Comparison of ENCODE assay signal across 20 cellular contexts in genomic region chr17:30996481-30996880, GRCh38.
"Had no signal": no experiment of that assay in that cellular context is flagged by ENCODE, and none has a peak within 500 bp of the region (broad histone marks: within the 10 kb centered on the region; RNA-seq: fewer than 3 reads in every experiment).

No MANE protein-coding gene starts in this region.

- H3K9ac ChIP-seq: parathyroid adenoma had no signal

- H3K27me3 ChIP-seq: heart right ventricle, sigmoid colon, spleen had no signal

- H3K4me1 ChIP-seq: heart right ventricle, sigmoid colon, spleen had no signal

- H3K27ac ChIP-seq: coronary artery, epithelial cell of prostate, heart right ventricle, parathyroid adenoma, sigmoid colon, spleen had no signal

- H3K27me3 Mint-ChIP-seq: activated naive CD4-positive, alpha-beta T cell treated with anti-CD3 and anti-CD28 coated beads, Interleukin-2, amount 10 ng/mL, durations not matched to agents 7 days and 5 days; T-helper 17 cell had no signal

- H3K4me1 Mint-ChIP-seq: activated naive CD4-positive, alpha-beta T cell treated with anti-CD3 and anti-CD28 coated beads, Interleukin-2, amount 10 ng/mL, durations not matched to agents 7 days and 5 days had no signal

- H3K27ac Mint-ChIP-seq: activated naive CD4-positive, alpha-beta T cell treated with anti-CD3 and anti-CD28 coated beads, Interleukin-2, amount 10 ng/mL, durations not matched to agents 7 days and 5 days; nephron progenitor cell; T-helper 17 cell had no signal

- H3K4me3 Mint-ChIP-seq: activated naive CD4-positive, alpha-beta T cell treated with anti-CD3 and anti-CD28 coated beads, Interleukin-2, amount 10 ng/mL, durations not matched to agents 7 days and 5 days; nephron progenitor cell; T-helper 17 cell had no signal

- H3K9me3 ChIP-seq: heart right ventricle, sigmoid colon, spleen had no signal

- H3K4me3 ChIP-seq: coronary artery, heart right ventricle, sigmoid colon, spleen had no signal

- H3K79me2 ChIP-seq: parathyroid adenoma had no signal

- H2AFZ ChIP-seq: parathyroid adenoma had no signal

- ATAC-seq: heart right ventricle, left ventricle myocardium superior, T-helper 17 cell had no signal

- H3K9me3 Mint-ChIP-seq: activated naive CD4-positive, alpha-beta T cell treated with anti-CD3 and anti-CD28 coated beads, Interleukin-2, amount 10 ng/mL, durations not matched to agents 7 days and 5 days; nephron progenitor cell had no signal

- DNase-seq: activated CD4-positive, alpha-beta T cell treated with anti-CD3 and anti-CD28 coated beads for 4 hours; activated CD4-positive, alpha-beta T cell treated with anti-CD3 and anti-CD28 coated beads, Interleukin-2, amount 50 U/mL, for 48 hours; activated CD4-positive, CD25-positive, alpha-beta regulatory T cell; activated effector memory CD4-positive, alpha-beta T cell treated with Interleukin-2 at 50 U/mL for 16 hours; activated naive CD4-positive, alpha-beta T cell treated with anti-CD3 and anti-CD28 coated beads, Interleukin-2, amount 10 ng/mL, durations not matched to agents 7 days and 5 days; activated T-cell treated with anti-CD3 and anti-CD28 coated beads, Interleukin-2, amount 50 U/mL, for 48 hours; amygdala; heart right ventricle; left ventricle myocardium superior; nephron progenitor cell; nucleus accumbens; sigmoid colon; spleen; stimulated activated CD4-positive, alpha-beta T cell treated with anti-CD3 and anti-CD28 coated beads, Interleukin-4, amount 100 ng/mL, for 24 hours; stimulated activated naive CD4-positive, alpha-beta T cell treated with Interleukin-2 at 50 U/mL for 16 hours; SW 1271; T-helper 17 cell had no signal
